Comparison of ENCODE assay signal across 10 cellular contexts in genomic region chr1:200969726-200970521, GRCh38. TPM values are rescaled to one million over a fixed set of nuclear protein-coding genes. Genes with fewer than 3 reads are reported as not detected.
DNase-seq lines count a peak whose midpoint lies in the region; ATAC-seq and TF ChIP-seq lines count a peak whose summit lies in the region.
"Had no signal": no experiment of that assay in that cellular context is flagged by ENCODE, and none has a peak within 500 bp of the region (broad histone marks: within the 10 kb centered on the region; RNA-seq: fewer than 3 reads in every experiment).

No MANE protein-coding gene starts in this region.

- intact Hi-C loops in left colon (cut with DNase I, micrococcal nuclease) = loop anchor here (5.0 to 10.0 kb wide), 5 partner anchors 72 to 255 kb away; partner anchors contain the start of gene CACNA1S (in 1 of the 2)

- H3K4me3 ChIP-seq in GM12865 (ENCODE audit: low read depth, low read length) = no peak overlapping the region
- H3K4me3 ChIP-seq: right lobe of liver had no signal

- peak; percentile 85 for DNase-seq in GM12865 (ENCODE audit: low read depth)
- DNase-seq in DMS79 treated with DMSO at 0.1 percent for 48 hours (lab: John Stamatoyannopoulos, UW) = no peak
- no peak for DNase-seq in ACHN
- no peak for DNase-seq in left colon
- no peak for DNase-seq in NCI-H69 (lab: John Stamatoyannopoulos, UW)

- no peaks in the 10 kb centered on the region for H3K9me3 Mint-ChIP-seq in brain
- H3K9me3 Mint-ChIP-seq: T-helper 1 cell treated with Interleukin-12 subunit alpha and Interleukin-12 subunit beta and Interleukin-4 antibody, amounts not matched to agents 30 μg/mL and 1 μg/mL, for 36 hours had no signal

- peak; percentile 77 for ATAC-seq in GM19372 (IDR thresholded peaks at IDR 0.05; ENCODE audit: low read depth, unreplicated experiment)
- peak; percentile 65 for ATAC-seq in HG03159 (IDR thresholded peaks at IDR 0.05; ENCODE audit: unreplicated experiment)
- no peak for ATAC-seq in left colon
- ATAC-seq: right lobe of liver had no signal

- H3K4me3 Mint-ChIP-seq in brain = no peak overlapping the region
- H3K4me3 Mint-ChIP-seq: T-helper 1 cell treated with Interleukin-12 subunit alpha and Interleukin-12 subunit beta and Interleukin-4 antibody, amounts not matched to agents 30 μg/mL and 1 μg/mL, for 36 hours had no signal

- H3K27ac Mint-ChIP-seq in brain = peak overlapping the region in 3 of 5 experiments; percentile 69 to 81 (median 72)
- H3K27ac Mint-ChIP-seq: T-helper 1 cell treated with Interleukin-12 subunit alpha and Interleukin-12 subunit beta and Interleukin-4 antibody, amounts not matched to agents 30 μg/mL and 1 μg/mL, for 36 hours had no signal

- H3K4me1 Mint-ChIP-seq in brain = peaks cover 11% of the 10 kb centered on the region

- in situ Hi-C loops in ACHN (cut with HindIII; ENCODE audit: low pct_ligation_motif_present, low pct_unique_long_range_greater_than_20kb, low sequenced_read_pairs) = no loop called here

- H3K27me3 Mint-ChIP-seq in brain = peaks cover 6% of the 10 kb centered on the region

- peaks cover 3% of the 10 kb centered on the region for H3K36me3 Mint-ChIP-seq in brain

- TF ChIP-seq CTCF in GM12865 (IDR thresholded peaks at IDR 0.05; ENCODE audit: insufficient read depth, low read depth, low read length, missing control alignments) = peak; percentile 47
- no peak for TF ChIP-seq CTCF in brain (conservative IDR thresholded peaks at IDR 0.05)

RNA-seq across cellular contexts. Expression of gene KIF21B, which starts 53.6 kb away (rescaled TPM):
- 34.3 TPM for polyA plus RNA-seq in brain (ENCODE audit: insufficient read depth, low read depth, low replicate concordance)
- total RNA-seq in left colon = 10 to 100 TPM in 1 of 2 donors, 1 to 10 TPM in 1; 5.5 to 11.0 TPM
